Comparison of ENCODE assay signal across 1 cellular context in the genomic region with DNA sequence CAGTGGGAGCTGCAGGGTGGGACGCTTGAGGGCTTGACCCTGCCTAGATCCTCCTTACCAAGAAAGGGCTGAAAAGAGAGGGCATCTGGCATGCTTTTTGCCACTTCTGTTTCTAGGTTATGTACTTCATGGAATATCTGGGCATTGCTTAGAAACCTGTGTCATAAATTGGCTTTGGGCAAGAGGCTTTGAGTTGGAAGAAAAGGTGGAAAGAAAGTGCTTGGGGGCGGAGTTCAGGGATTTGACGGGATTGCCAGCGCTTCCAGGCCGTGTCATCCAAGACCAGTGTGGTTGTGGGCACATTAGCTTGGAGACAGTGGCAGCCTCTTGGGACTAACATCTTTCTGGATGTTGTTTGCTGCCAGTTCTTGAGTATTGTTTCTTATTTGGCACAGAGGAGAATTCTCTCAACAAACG.
A peak's percentile ranks its signal among the peaks of the same experiment; 100 is the strongest.
TF ChIP-seq lines count a peak whose summit lies in the region.

No MANE protein-coding gene starts in this region.

TF ChIP-seq in K562, 482 proteins besides CTCF, POLR2A, EP300 and RAD21:
- TF ChIP-seq ERF (CRISPR knock-in tag; IDR thresholded peaks at IDR 0.05) (no peak), TAF1 (IDR thresholded peaks at IDR 0.05; ENCODE audit: control insufficient read depth, extremely low read depth, insufficient read depth, low read length, severe bottlenecking) (peak; percentile 4), ZNF165 (CRISPR knock-in tag; IDR thresholded peaks at IDR 0.05; ENCODE audit: borderline replicate concordance) (0 out of 2 replicates have a peak, but pooled peaks have one; percentile 19), RBM34 (IDR thresholded peaks at IDR 0.05; ENCODE audit: borderline replicate concordance, insufficient read depth, low read length) (no peak), CC2D1A (IDR thresholded peaks at IDR 0.05) (peak; percentile 78; the same call in 1 of the 2 replicates), RBFOX2 (IDR thresholded peaks at IDR 0.05; ENCODE audit: low read depth, low read length) (no peak), ZNF41 (CRISPR knock-in tag; conservative IDR thresholded peaks at IDR 0.05) (no peak)
- TF ChIP-seq, protein P1, sequence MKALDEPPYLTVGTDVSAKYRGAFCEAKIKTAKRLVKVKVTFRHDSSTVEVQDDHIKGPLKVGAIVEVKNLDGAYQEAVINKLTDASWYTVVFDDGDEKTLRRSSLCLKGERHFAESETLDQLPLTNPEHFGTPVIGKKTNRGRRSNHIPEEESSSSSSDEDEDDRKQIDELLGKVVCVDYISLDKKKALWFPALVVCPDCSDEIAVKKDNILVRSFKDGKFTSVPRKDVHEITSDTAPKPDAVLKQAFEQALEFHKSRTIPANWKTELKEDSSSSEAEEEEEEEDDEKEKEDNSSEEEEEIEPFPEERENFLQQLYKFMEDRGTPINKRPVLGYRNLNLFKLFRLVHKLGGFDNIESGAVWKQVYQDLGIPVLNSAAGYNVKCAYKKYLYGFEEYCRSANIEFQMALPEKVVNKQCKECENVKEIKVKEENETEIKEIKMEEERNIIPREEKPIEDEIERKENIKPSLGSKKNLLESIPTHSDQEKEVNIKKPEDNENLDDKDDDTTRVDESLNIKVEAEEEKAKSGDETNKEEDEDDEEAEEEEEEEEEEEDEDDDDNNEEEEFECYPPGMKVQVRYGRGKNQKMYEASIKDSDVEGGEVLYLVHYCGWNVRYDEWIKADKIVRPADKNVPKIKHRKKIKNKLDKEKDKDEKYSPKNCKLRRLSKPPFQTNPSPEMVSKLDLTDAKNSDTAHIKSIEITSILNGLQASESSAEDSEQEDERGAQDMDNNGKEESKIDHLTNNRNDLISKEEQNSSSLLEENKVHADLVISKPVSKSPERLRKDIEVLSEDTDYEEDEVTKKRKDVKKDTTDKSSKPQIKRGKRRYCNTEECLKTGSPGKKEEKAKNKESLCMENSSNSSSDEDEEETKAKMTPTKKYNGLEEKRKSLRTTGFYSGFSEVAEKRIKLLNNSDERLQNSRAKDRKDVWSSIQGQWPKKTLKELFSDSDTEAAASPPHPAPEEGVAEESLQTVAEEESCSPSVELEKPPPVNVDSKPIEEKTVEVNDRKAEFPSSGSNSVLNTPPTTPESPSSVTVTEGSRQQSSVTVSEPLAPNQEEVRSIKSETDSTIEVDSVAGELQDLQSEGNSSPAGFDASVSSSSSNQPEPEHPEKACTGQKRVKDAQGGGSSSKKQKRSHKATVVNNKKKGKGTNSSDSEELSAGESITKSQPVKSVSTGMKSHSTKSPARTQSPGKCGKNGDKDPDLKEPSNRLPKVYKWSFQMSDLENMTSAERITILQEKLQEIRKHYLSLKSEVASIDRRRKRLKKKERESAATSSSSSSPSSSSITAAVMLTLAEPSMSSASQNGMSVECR (CRISPR knock-in tag; IDR thresholded peaks at IDR 0.05) = peak; percentile 10; the same call in 1 of the 2 replicates
- TF ChIP-seq, protein P2, sequence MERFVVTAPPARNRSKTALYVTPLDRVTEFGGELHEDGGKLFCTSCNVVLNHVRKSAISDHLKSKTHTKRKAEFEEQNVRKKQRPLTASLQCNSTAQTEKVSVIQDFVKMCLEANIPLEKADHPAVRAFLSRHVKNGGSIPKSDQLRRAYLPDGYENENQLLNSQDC (CRISPR knock-in tag; IDR thresholded peaks at IDR 0.05) = no peak
- TF ChIP-seq, protein P3, sequence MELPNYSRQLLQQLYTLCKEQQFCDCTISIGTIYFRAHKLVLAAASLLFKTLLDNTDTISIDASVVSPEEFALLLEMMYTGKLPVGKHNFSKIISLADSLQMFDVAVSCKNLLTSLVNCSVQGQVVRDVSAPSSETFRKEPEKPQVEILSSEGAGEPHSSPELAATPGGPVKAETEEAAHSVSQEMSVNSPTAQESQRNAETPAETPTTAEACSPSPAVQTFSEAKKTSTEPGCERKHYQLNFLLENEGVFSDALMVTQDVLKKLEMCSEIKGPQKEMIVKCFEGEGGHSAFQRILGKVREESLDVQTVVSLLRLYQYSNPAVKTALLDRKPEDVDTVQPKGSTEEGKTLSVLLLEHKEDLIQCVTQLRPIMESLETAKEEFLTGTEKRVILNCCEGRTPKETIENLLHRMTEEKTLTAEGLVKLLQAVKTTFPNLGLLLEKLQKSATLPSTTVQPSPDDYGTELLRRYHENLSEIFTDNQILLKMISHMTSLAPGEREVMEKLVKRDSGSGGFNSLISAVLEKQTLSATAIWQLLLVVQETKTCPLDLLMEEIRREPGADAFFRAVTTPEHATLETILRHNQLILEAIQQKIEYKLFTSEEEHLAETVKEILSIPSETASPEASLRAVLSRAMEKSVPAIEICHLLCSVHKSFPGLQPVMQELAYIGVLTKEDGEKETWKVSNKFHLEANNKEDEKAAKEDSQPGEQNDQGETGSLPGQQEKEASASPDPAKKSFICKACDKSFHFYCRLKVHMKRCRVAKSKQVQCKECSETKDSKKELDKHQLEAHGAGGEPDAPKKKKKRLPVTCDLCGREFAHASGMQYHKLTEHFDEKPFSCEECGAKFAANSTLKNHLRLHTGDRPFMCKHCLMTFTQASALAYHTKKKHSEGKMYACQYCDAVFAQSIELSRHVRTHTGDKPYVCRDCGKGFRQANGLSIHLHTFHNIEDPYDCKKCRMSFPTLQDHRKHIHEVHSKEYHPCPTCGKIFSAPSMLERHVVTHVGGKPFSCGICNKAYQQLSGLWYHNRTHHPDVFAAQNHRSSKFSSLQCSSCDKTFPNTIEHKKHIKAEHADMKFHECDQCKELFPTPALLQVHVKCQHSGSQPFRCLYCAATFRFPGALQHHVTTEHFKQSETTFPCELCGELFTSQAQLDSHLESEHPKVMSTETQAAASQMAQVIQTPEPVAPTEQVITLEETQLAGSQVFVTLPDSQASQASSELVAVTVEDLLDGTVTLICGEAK (IDR thresholded peaks at IDR 0.05) = no peak
- TF ChIP-seq, protein P3 (CRISPR knock-in tag; IDR thresholded peaks at IDR 0.05) = 0 out of 2 replicates have a peak, but pooled peaks have one; percentile 24
- TF ChIP-seq, protein P4, sequence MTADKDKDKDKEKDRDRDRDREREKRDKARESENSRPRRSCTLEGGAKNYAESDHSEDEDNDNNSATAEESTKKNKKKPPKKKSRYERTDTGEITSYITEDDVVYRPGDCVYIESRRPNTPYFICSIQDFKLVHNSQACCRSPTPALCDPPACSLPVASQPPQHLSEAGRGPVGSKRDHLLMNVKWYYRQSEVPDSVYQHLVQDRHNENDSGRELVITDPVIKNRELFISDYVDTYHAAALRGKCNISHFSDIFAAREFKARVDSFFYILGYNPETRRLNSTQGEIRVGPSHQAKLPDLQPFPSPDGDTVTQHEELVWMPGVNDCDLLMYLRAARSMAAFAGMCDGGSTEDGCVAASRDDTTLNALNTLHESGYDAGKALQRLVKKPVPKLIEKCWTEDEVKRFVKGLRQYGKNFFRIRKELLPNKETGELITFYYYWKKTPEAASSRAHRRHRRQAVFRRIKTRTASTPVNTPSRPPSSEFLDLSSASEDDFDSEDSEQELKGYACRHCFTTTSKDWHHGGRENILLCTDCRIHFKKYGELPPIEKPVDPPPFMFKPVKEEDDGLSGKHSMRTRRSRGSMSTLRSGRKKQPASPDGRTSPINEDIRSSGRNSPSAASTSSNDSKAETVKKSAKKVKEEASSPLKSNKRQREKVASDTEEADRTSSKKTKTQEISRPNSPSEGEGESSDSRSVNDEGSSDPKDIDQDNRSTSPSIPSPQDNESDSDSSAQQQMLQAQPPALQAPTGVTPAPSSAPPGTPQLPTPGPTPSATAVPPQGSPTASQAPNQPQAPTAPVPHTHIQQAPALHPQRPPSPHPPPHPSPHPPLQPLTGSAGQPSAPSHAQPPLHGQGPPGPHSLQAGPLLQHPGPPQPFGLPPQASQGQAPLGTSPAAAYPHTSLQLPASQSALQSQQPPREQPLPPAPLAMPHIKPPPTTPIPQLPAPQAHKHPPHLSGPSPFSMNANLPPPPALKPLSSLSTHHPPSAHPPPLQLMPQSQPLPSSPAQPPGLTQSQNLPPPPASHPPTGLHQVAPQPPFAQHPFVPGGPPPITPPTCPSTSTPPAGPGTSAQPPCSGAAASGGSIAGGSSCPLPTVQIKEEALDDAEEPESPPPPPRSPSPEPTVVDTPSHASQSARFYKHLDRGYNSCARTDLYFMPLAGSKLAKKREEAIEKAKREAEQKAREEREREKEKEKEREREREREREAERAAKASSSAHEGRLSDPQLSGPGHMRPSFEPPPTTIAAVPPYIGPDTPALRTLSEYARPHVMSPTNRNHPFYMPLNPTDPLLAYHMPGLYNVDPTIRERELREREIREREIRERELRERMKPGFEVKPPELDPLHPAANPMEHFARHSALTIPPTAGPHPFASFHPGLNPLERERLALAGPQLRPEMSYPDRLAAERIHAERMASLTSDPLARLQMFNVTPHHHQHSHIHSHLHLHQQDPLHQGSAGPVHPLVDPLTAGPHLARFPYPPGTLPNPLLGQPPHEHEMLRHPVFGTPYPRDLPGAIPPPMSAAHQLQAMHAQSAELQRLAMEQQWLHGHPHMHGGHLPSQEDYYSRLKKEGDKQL (CRISPR knock-in tag; IDR thresholded peaks at IDR 0.05; ENCODE audit: borderline replicate concordance) = 0 out of 2 replicates have a peak, but pooled peaks have one; percentile 6
